In genomic region chr10:5445006-5445405, GRCh38 we compare ENCODE assay signal across 18 cellular contexts. TPM values are rescaled to one million over a fixed set of nuclear protein-coding genes. Genes with fewer than 3 reads are reported as not detected.
A peak's percentile ranks its signal among the peaks of the same experiment; 100 is the strongest.
DNase-seq lines count a peak whose midpoint lies in the region; ATAC-seq and TF ChIP-seq lines count a peak whose summit lies in the region.
"Had no signal": no experiment of that assay in that cellular context is flagged by ENCODE, and none has a peak within 500 bp of the region (broad histone marks: within the 10 kb centered on the region; RNA-seq: fewer than 3 reads in every experiment).

No MANE protein-coding gene starts in this region.

- H3K4me1 ChIP-seq in mammary epithelial cell (ENCODE audit: insufficient read depth, low read length) (peaks cover 26% of the 10 kb centered on the region), colonic mucosa (peaks cover 3% of the 10 kb centered on the region)

- H3K9ac ChIP-seq in mammary epithelial cell (ENCODE audit: insufficient read depth, low read length) (no peak overlapping the region), colonic mucosa (ENCODE audit: low read depth in 2 of 2, low read length in 2 of 2) (peak overlapping the region in 1 of 2 donors; percentile 55)

- TF ChIP-seq CTCF in MCF 10A (IDR thresholded peaks at IDR 0.05; ENCODE audit: unreplicated experiment) (no peak), mammary epithelial cell (conservative IDR thresholded peaks at IDR 0.05 in 1 of 2, IDR thresholded peaks at IDR 0.05 in 1 of 2; ENCODE audit: extremely low read depth in 1 of 2, insufficient read depth in 1 of 2, low read depth in 1 of 2, low read length in 2 of 2) (no peak), colonic mucosa (IDR thresholded peaks at IDR 0.05) (no peak), nephron (IDR thresholded peaks at IDR 0.05; ENCODE audit: unreplicated experiment in 3 of 3) (no peak)

- H3K9me3 Mint-ChIP-seq in MCF 10A (ENCODE audit: unreplicated experiment): no peaks in the 10 kb centered on the region
- no peaks in the 10 kb centered on the region for H3K9me3 Mint-ChIP-seq in nephron
- H3K9me3 Mint-ChIP-seq: CD14-positive monocyte had no signal

- intact Hi-C loops in MCF 10A (cut with micrococcal nuclease) (loop anchor here (5.0 kb wide), 1 partner anchor 102 kb away; no protein-coding TSS in a partner anchor), mammary epithelial cell (cut with micrococcal nuclease) (loop anchor here (10.0 kb wide), 1 partner anchor 430 kb away; no protein-coding TSS in a partner anchor), colonic mucosa (cut with DNase I) (loop anchor here (5.0 kb wide), 1 partner anchor 102 kb away; no protein-coding TSS in a partner anchor), posterior cingulate gyrus (cut with DNase I) (loop anchor here (10.0 kb wide), 1 partner anchor 430 kb away; no protein-coding TSS in a partner anchor)

- BruUV-seq in MCF 10A (replicated peaks; lab: Mats Ljungman, UMichigan) (no TSS peak), mammary epithelial cell (replicated peaks; lab: Mats Ljungman, UMichigan) (no TSS peak)

- whole genome bisulfite sequencing in mammary epithelial cell (ENCODE audit: low coverage, missing lambda C conversion rate): 94% methylated on average over 5 of the region's 5 CpGs

- no peak for ATAC-seq in HG02885 (IDR thresholded peaks at IDR 0.05; ENCODE audit: poor library complexity, unreplicated experiment)

- H3K36me3 Mint-ChIP-seq in MCF 10A (ENCODE audit: insufficient read depth, unreplicated experiment) (no peaks in the 10 kb centered on the region), nephron (ENCODE audit: low read depth) (no peaks in the 10 kb centered on the region)

- H3K36me3 ChIP-seq in mammary epithelial cell (ENCODE audit: insufficient read depth, low read length) (peaks cover 4% of the 10 kb centered on the region), colonic mucosa (no peaks in the 10 kb centered on the region)

- peak overlapping the region; percentile 16 for H3K27ac Mint-ChIP-seq in MCF 10A (ENCODE audit: low read depth, unreplicated experiment)
- peak overlapping the region; percentile 20 to 63 (median 51) for H3K27ac Mint-ChIP-seq in nephron
- H3K27ac Mint-ChIP-seq: CD14-positive monocyte had no signal

- H3K4me3 Mint-ChIP-seq in MCF 10A (ENCODE audit: unreplicated experiment) (no peak overlapping the region), nephron (peak overlapping the region in 1 of 3 experiments; percentile 1)
- H3K4me3 Mint-ChIP-seq: CD14-positive monocyte had no signal

- H3K4me1 Mint-ChIP-seq in MCF 10A (ENCODE audit: insufficient read depth, unreplicated experiment) (peaks cover 22% of the 10 kb centered on the region), nephron (peaks cover 27% of the 10 kb centered on the region)

- no peak for DNase-seq in MCF 10A (ENCODE audit: unreplicated experiment)
- no peak for DNase-seq in mammary epithelial cell
- no peak for DNase-seq in colonic mucosa
- no peak for DNase-seq in HuH-7 (ENCODE audit: low spot score)
- DNase-seq in posterior cingulate gyrus: no peak
- DNase-seq: DND-41, GF-D8, KBM-7, NCI-H1092 treated with DMSO at 0.1 percent for 48 hours, NCI-H1694, NCI-H510A, OCI-M1 had no signal

- in situ Hi-C loops in mammary epithelial cell (cut with MboI; ENCODE audit: low sequenced_read_pairs in 2 of 2): no loop called here

- no peak overlapping the region for H2AFZ ChIP-seq in mammary epithelial cell (ENCODE audit: low read depth, low read length)

- no peak overlapping the region for H3K4me2 ChIP-seq in mammary epithelial cell (ENCODE audit: insufficient read depth, low read depth, low read length)

- peaks cover 51% of the 10 kb centered on the region for H3K79me2 ChIP-seq in mammary epithelial cell (ENCODE audit: insufficient read depth, low read length)

- POLR2A ChIA-PET in MCF 10A (lab: Yijun Ruan, JAX): interaction anchor here (0.6 to 7.4 kb wide), 11 partner anchors 11 to 1117 kb away, joined by 3 to 121 read pairs (median 5); no protein-coding TSS in a partner anchor

- H4K20me1 ChIP-seq in mammary epithelial cell (ENCODE audit: insufficient read depth, low read length): no peaks in the 10 kb centered on the region

- H3K27ac ChIP-seq in mammary epithelial cell (ENCODE audit: insufficient read depth, low read depth, low read length) (no peak overlapping the region), colonic mucosa (peak overlapping the region; percentile 79)
- H3K27ac ChIP-seq: RWPE1 had no signal

- H3K9me3 ChIP-seq in mammary epithelial cell (replicated peaks; ENCODE audit: insufficient read depth, low read length) (no peaks in the 10 kb centered on the region), colonic mucosa (no peaks in the 10 kb centered on the region)

- CTCF ChIA-PET in MCF 10A (lab: Yijun Ruan, JAX) (interaction anchor here (0.6 to 10.5 kb wide), 9 partner anchors 8 to 248 kb away, joined by 3 to 264 read pairs (median 3); no protein-coding TSS in a partner anchor), mammary epithelial cell (lab: Charles Lee; ENCODE audit: low non-redundant PET) (interaction anchor here (0.8 kb wide), 1 partner anchor 178 kb away, joined by 3 read pairs; no protein-coding TSS in a partner anchor)

- H3K27me3 Mint-ChIP-seq in MCF 10A (ENCODE audit: insufficient read depth, unreplicated experiment) (no peaks in the 10 kb centered on the region), nephron (ENCODE audit: low read depth) (no peaks in the 10 kb centered on the region)

- H3K4me3 ChIP-seq in mammary epithelial cell (replicated peaks in 1 of 3; ENCODE audit: insufficient read depth in 1 of 3, low read depth in 2 of 3, low read length in 3 of 3): no peak overlapping the region
- no peak overlapping the region for H3K4me3 ChIP-seq in colonic mucosa

- dilution Hi-C loops in mammary epithelial cell (cut with HindIII; ENCODE audit: low sequenced_read_pairs): loop anchor here (5.0 kb wide), 1 partner anchor 107 kb away; no protein-coding TSS in a partner anchor

- H3K27me3 ChIP-seq in mammary epithelial cell (ENCODE audit: insufficient read depth, low read length): no peaks in the 10 kb centered on the region
- no peaks in the 10 kb centered on the region for H3K27me3 ChIP-seq in colonic mucosa

RNA-seq across cellular contexts. Expression of gene NET1, which starts 32.6 kb away (rescaled TPM):
- total RNA-seq in MCF 10A (2022) (32.3 and 40.3 TPM in 2 replicates), mammary epithelial cell (10 to 100 TPM in 1 of 2 donors, 1 to 10 TPM in 1; 8.3 to 15.1 TPM), colonic mucosa (100 to 1,000 TPM; 174 to 455 TPM)
- polyA plus RNA-seq in mammary epithelial cell: 12.2 TPM
- polyA minus RNA-seq in mammary epithelial cell: 40.7 TPM

RNA-seq across cellular contexts. Expression of gene TUBAL3, which starts 40.4 kb away (rescaled TPM):
- total RNA-seq in MCF 10A (2022) (0.22 and 0.44 TPM in 2 replicates), mammary epithelial cell (under 1 TPM; 0.17 to 0.73 TPM), colonic mucosa (10 to 100 TPM; 12.8 to 39.6 TPM)
- 7.4 TPM for polyA plus RNA-seq in mammary epithelial cell
- polyA minus RNA-seq in mammary epithelial cell: 26.7 TPM
- total RNA-seq: M059J had no signal
- polyA plus RNA-seq: CD14-positive monocyte had no signal

RNA-seq across cellular contexts. Expression of gene CALML5, which starts 54.4 kb away (rescaled TPM):
- total RNA-seq in MCF 10A (2022) (not detected in 2 replicates), mammary epithelial cell (not detected), colonic mucosa (not detected)
- 0.32 TPM for polyA plus RNA-seq in mammary epithelial cell
- not detected for polyA minus RNA-seq in mammary epithelial cell
- total RNA-seq: A673, M059J had no signal
- polyA plus RNA-seq: CD14-positive monocyte had no signal
